Comparison of ENCODE assay signal across 18 cellular contexts in genomic region chr6:166470029-166470862, GRCh38.
"Had no signal": no experiment of that assay in that cellular context is flagged by ENCODE, and none has a peak within 500 bp of the region (broad histone marks: within the 10 kb centered on the region; RNA-seq: fewer than 3 reads in every experiment).

No MANE protein-coding gene starts in this region.

- H3K27me3 Mint-ChIP-seq: activated CD4-positive, alpha-beta T cell treated with anti-CD3 and anti-CD28 coated beads, Interleukin-2, amount 10 ng/mL, durations not matched to agents 24 days and 14 days; progenitor cell of endocrine pancreas; stimulated activated naive CD8-positive, alpha-beta T cell treated with anti-CD3 and anti-CD28 coated beads, Interleukin-15, Interleukin-2, amounts not matched to agents 100 ng/mL and 50 ng/mL, for 24 hours had no signal

- H3K4me3 ChIP-seq: adrenal gland, lower lobe of right lung, sigmoid colon had no signal

- H3K27me3 ChIP-seq: adrenal gland, neutrophil, sigmoid colon had no signal

- H3K27ac Mint-ChIP-seq: activated CD4-positive, alpha-beta T cell treated with anti-CD3 and anti-CD28 coated beads, Interleukin-2, amount 10 ng/mL, durations not matched to agents 24 days and 14 days; progenitor cell of endocrine pancreas; stimulated activated naive CD8-positive, alpha-beta T cell treated with anti-CD3 and anti-CD28 coated beads, Interleukin-15, Interleukin-2, amounts not matched to agents 100 ng/mL and 50 ng/mL, for 24 hours; T-helper 17 cell; WTC11 had no signal

- H3K27ac ChIP-seq: adrenal gland, neutrophil, sigmoid colon had no signal

- H3K4me1 Mint-ChIP-seq: activated CD4-positive, alpha-beta T cell treated with anti-CD3 and anti-CD28 coated beads, Interleukin-2, amount 10 ng/mL, durations not matched to agents 24 days and 14 days had no signal

- DNase-seq: activated CD4-positive, alpha-beta T cell treated with anti-CD3 and anti-CD28 coated beads, Interleukin-2, amount 10 ng/mL, durations not matched to agents 24 days and 14 days; activated naive CD4-positive, alpha-beta T cell treated with anti-CD3 and anti-CD28 coated beads, Interleukin-2, amount 50 U/mL, for 16 hours; adrenal gland; central memory CD4-positive, alpha-beta T cell; cortex of kidney; effector CD8-positive, alpha-beta T cell; hippocampal formation; lower lobe of right lung; naive thymus-derived CD4-positive, alpha-beta T cell; sigmoid colon; stimulated activated CD4-positive, alpha-beta T cell treated with anti-CD3 and anti-CD28 coated beads, Interleukin-12 subunit alpha, Interleukin-12 subunit beta, amount 100 ng/mL, for 4 hours; stimulated activated CD4-positive, alpha-beta T cell treated with anti-CD3 and anti-CD28 coated beads, Interleukin-4, amount 100 ng/mL, for 1 hour; stimulated activated CD8-positive, alpha-beta memory T cell treated with anti-CD3 and anti-CD28 coated beads, Interleukin-4, amount 100 ng/mL, for 48 hours; T-helper 17 cell had no signal

- H3K9me3 ChIP-seq: adrenal gland, lower lobe of right lung, neutrophil, sigmoid colon had no signal

- H3K9me3 Mint-ChIP-seq: activated CD4-positive, alpha-beta T cell treated with anti-CD3 and anti-CD28 coated beads, Interleukin-2, amount 10 ng/mL, durations not matched to agents 24 days and 14 days; naive thymus-derived CD4-positive, alpha-beta T cell; stimulated activated naive CD8-positive, alpha-beta T cell treated with anti-CD3 and anti-CD28 coated beads, Interleukin-15, Interleukin-2, amounts not matched to agents 100 ng/mL and 50 ng/mL, for 24 hours; WTC11 had no signal

- H3K4me3 Mint-ChIP-seq: activated CD4-positive, alpha-beta T cell treated with anti-CD3 and anti-CD28 coated beads, Interleukin-2, amount 10 ng/mL, durations not matched to agents 24 days and 14 days; naive thymus-derived CD4-positive, alpha-beta T cell; stimulated activated naive CD8-positive, alpha-beta T cell treated with anti-CD3 and anti-CD28 coated beads, Interleukin-15, Interleukin-2, amounts not matched to agents 100 ng/mL and 50 ng/mL, for 24 hours; T-helper 17 cell; WTC11 had no signal

- H3K4me1 ChIP-seq: adrenal gland had no signal
